Comparison of ENCODE assay signal across 18 cellular contexts in genomic region chr2:215817046-215817445, GRCh38.
DNase-seq lines count a peak whose midpoint lies in the region; ATAC-seq and TF ChIP-seq lines count a peak whose summit lies in the region.
"Had no signal": no experiment of that assay in that cellular context is flagged by ENCODE, and none has a peak within 500 bp of the region (broad histone marks: within the 10 kb centered on the region; RNA-seq: fewer than 3 reads in every experiment).

No MANE protein-coding gene starts in this region.

- no peaks in the 10 kb centered on the region for H4K20me1 ChIP-seq in neural progenitor cell (ENCODE audit: low read depth)

- no peaks in the 10 kb centered on the region for H3K36me3 Mint-ChIP-seq in Caco-2 (ENCODE audit: insufficient read depth, unreplicated experiment)
- peaks cover 2% of the 10 kb centered on the region for H3K36me3 Mint-ChIP-seq in neural progenitor cell

- no peak overlapping the region for H3K4me2 ChIP-seq in neural progenitor cell

- H3K4me1 ChIP-seq in Caco-2: peaks cover 24% of the 10 kb centered on the region
- peaks cover 4% of the 10 kb centered on the region for H3K4me1 ChIP-seq in neural progenitor cell

- no peak overlapping the region for H2AFZ ChIP-seq in neural progenitor cell (replicated peaks)

- H3K9me3 Mint-ChIP-seq in Caco-2 (ENCODE audit: unreplicated experiment) (peaks cover 29% of the 10 kb centered on the region), neural progenitor cell (peaks cover 22% of the 10 kb centered on the region)

- no peak for DNase-seq in Caco-2
- DNase-seq in NCI-H82 treated with DMSO at 0.1 percent for 48 hours (lab: John Stamatoyannopoulos, UW; ENCODE audit: unreplicated experiment): peak; percentile 59
- no peak for DNase-seq in neural progenitor cell (ENCODE audit: low spot score)
- DNase-seq in DMS 273 (lab: John Stamatoyannopoulos, UW; ENCODE audit: unreplicated experiment): no peak
- DNase-seq in GDM1 (lab: John Stamatoyannopoulos, UW): no peak
- DNase-seq: CD4-positive, alpha-beta T cell; HFFc6; Karpas-422; NCI-H1436 treated with DMSO at 0.1 percent for 48 hours; NCI-H2029; NCI-H510A; NCI-H748 treated with DMSO at 0.1 percent for 48 hours; OCI-M1; SHP77 had no signal

- H3K27me3 Mint-ChIP-seq in Caco-2 (ENCODE audit: insufficient read depth, unreplicated experiment): no peaks in the 10 kb centered on the region
- H3K27me3 Mint-ChIP-seq in neural progenitor cell (ENCODE audit: insufficient read depth, low read depth): no peaks in the 10 kb centered on the region

- no peak overlapping the region for H3K27ac ChIP-seq in neural progenitor cell
- H3K27ac ChIP-seq: SK-N-MC had no signal

- no peaks in the 10 kb centered on the region for H3K36me3 ChIP-seq in Caco-2 (ENCODE audit: control insufficient read depth, insufficient read depth, low read length)
- no peaks in the 10 kb centered on the region for H3K36me3 ChIP-seq in neural progenitor cell

- intact Hi-C loops in Caco-2 (cut with micrococcal nuclease; ENCODE audit: unreplicated experiment): loop anchor here (1.0 kb wide), 1 partner anchor 9 kb away; no protein-coding TSS in a partner anchor

- CTCF ChIA-PET in Caco-2 (lab: Charles Lee): no interaction called here

- no TSS peak for BruUV-seq in Caco-2 (replicated peaks; lab: Mats Ljungman, UMichigan)

- H3K27ac Mint-ChIP-seq in Caco-2 (ENCODE audit: unreplicated experiment) (peak overlapping the region; percentile 39), neural progenitor cell (peak overlapping the region; percentile 5)
- H3K27ac Mint-ChIP-seq: CD4-positive, alpha-beta T cell; HFFc6; IgD-negative memory B cell had no signal

- peaks cover 15% of the 10 kb centered on the region for H3K9me3 ChIP-seq in Caco-2
- H3K9me3 ChIP-seq in neural progenitor cell (ENCODE audit: low read depth): no peaks in the 10 kb centered on the region

- ATAC-seq in esophagus mucosa (peak; percentile 76), GM19324 (IDR thresholded peaks at IDR 0.05; ENCODE audit: low FRiP score, unreplicated experiment) (no peak)

- POLR2A ChIA-PET in Caco-2 (lab: Charles Lee): no interaction called here

- no peaks in the 10 kb centered on the region for H3K27me3 ChIP-seq in Caco-2 (replicated peaks; ENCODE audit: control insufficient read depth, insufficient read depth, low read length)
- H3K27me3 ChIP-seq in neural progenitor cell: no peaks in the 10 kb centered on the region

- H3F3A ChIP-seq in neural progenitor cell (ENCODE audit: low read depth): no peaks in the 10 kb centered on the region

- H3K4me1 Mint-ChIP-seq in Caco-2 (ENCODE audit: low read depth, unreplicated experiment) (peaks cover 26% of the 10 kb centered on the region), neural progenitor cell (peaks cover 7% of the 10 kb centered on the region)

- TF ChIP-seq CTCF in Caco-2 (IDR thresholded peaks at IDR 0.05; ENCODE audit: insufficient read depth in 1 of 2, low read depth in 1 of 2, low read length in 1 of 2, severe bottlenecking in 1 of 2, unreplicated experiment in 1 of 2): no peak
- no peak for TF ChIP-seq CTCF in neural progenitor cell (IDR thresholded peaks at IDR 0.05)

- H3K79me2 ChIP-seq in neural progenitor cell (ENCODE audit: low read depth): no peaks in the 10 kb centered on the region

- H3K4me3 Mint-ChIP-seq in Caco-2 (ENCODE audit: unreplicated experiment) (no peak overlapping the region), neural progenitor cell (no peak overlapping the region)
- H3K4me3 Mint-ChIP-seq: CD4-positive, alpha-beta T cell; HFFc6; IgD-negative memory B cell had no signal

- no peak overlapping the region for H3K4me3 ChIP-seq in Caco-2 (ENCODE audit: low read depth, low read length)
- no peak overlapping the region for H3K4me3 ChIP-seq in neural progenitor cell
- H3K4me3 ChIP-seq: SK-N-MC had no signal

- no peak overlapping the region for H3K9ac ChIP-seq in neural progenitor cell
